In genomic region chr13:112820318-112820717, GRCh38 we compare ENCODE assay signal across 26 cellular contexts.
"Had no signal": no experiment of that assay in that cellular context is flagged by ENCODE, and none has a peak within 500 bp of the region (broad histone marks: within the 10 kb centered on the region; RNA-seq: fewer than 3 reads in every experiment).

No MANE protein-coding gene starts in this region.

- H3K4me1 Mint-ChIP-seq: activated CD4-positive, alpha-beta memory T cell treated with anti-CD3 and anti-CD28 coated beads, Interleukin-2, amount 10 ng/mL, durations not matched to agents 7 days and 5 days; activated CD4-positive, alpha-beta T cell treated with anti-CD3 and anti-CD28 coated beads, Interleukin-2, amount 10 ng/mL, durations not matched to agents 7 days and 5 days; mesothelial cell of epicardium had no signal

- H3K36me3 ChIP-seq: colonic mucosa, uterus had no signal

- H3K4me3 Mint-ChIP-seq: activated CD4-positive, alpha-beta memory T cell treated with anti-CD3 and anti-CD28 coated beads, Interleukin-2, amount 10 ng/mL, durations not matched to agents 7 days and 5 days; activated CD4-positive, alpha-beta T cell treated with anti-CD3 and anti-CD28 coated beads, Interleukin-2, amount 10 ng/mL, durations not matched to agents 7 days and 5 days; mesothelial cell of epicardium; naive thymus-derived CD4-positive, alpha-beta T cell; T-helper 17 cell had no signal

- H3K9me3 ChIP-seq: colonic mucosa, gastroesophageal sphincter, right lobe of liver, thoracic aorta, uterus had no signal

- ATAC-seq: activated naive CD4-positive, alpha-beta T cell treated with anti-CD3 and anti-CD28 coated beads, Interleukin-2, amount 50 U/mL, for 72 hours; gastroesophageal sphincter; naive thymus-derived CD4-positive, alpha-beta T cell; right lobe of liver; SK-N-SH treated with all-trans-retinoic acid at 6 μM for 48 hours; stimulated activated naive CD8-positive, alpha-beta T cell treated with anti-CD3 and anti-CD28 coated beads, Interleukin-15, Interleukin-2, amounts not matched to agents 100 U/mL and 50 U/mL, for 24 hours; T-helper 17 cell had no signal

- H3K9me3 Mint-ChIP-seq: activated CD4-positive, alpha-beta T cell treated with anti-CD3 and anti-CD28 coated beads, Interleukin-2, amount 10 ng/mL, durations not matched to agents 7 days and 5 days; activated naive CD4-positive, alpha-beta T cell treated with anti-CD3 and anti-CD28 coated beads, Interleukin-2, amount 50 U/mL, for 72 hours; naive thymus-derived CD4-positive, alpha-beta T cell had no signal

- H3K27ac ChIP-seq: colonic mucosa, gastroesophageal sphincter, right lobe of liver, skin epidermis, thoracic aorta, uterus had no signal

- H3K4me3 ChIP-seq: colonic mucosa, gastroesophageal sphincter, right lobe of liver, skin epidermis, thoracic aorta, uterus had no signal

- DNase-seq: activated CD4-positive, alpha-beta memory T cell treated with anti-CD3 and anti-CD28 coated beads, Interleukin-2, amount 10 ng/mL, durations not matched to agents 7 days and 5 days; activated CD4-positive, alpha-beta T cell treated with anti-CD3 and anti-CD28 coated beads for 1 hour; activated CD4-positive, alpha-beta T cell treated with anti-CD3 and anti-CD28 coated beads, Interleukin-2, amount 10 ng/mL, durations not matched to agents 7 days and 5 days; activated naive CD4-positive, alpha-beta T cell; activated T-cell treated with anti-CD3 and anti-CD28 coated beads, Interleukin-2, amount 50 U/mL, for 48 hours; cerebellar nuclear complex; colonic mucosa; effector memory CD4-positive, alpha-beta T cell; erythroblast; hippocampal formation; kidney glomerular epithelial cell; mammary epithelial cell; naive thymus-derived CD4-positive, alpha-beta T cell; right lobe of liver; stimulated activated CD4-positive, alpha-beta T cell treated with anti-CD3 and anti-CD28 coated beads, Interleukin-12 subunit alpha, Interleukin-12 subunit beta, amount 100 ng/mL, for 4 hours; stimulated activated CD4-positive, alpha-beta T cell treated with anti-CD3 and anti-CD28 coated beads, Interleukin-4, amount 100 ng/mL, for 1 hour; stimulated activated naive CD8-positive, alpha-beta T cell treated with anti-CD3 and anti-CD28 coated beads, Interleukin-15, Interleukin-2, amounts not matched to agents 100 U/mL and 50 U/mL, for 24 hours; T-helper 17 cell; T1000; uterus had no signal

- H3K27me3 Mint-ChIP-seq: activated CD4-positive, alpha-beta memory T cell treated with anti-CD3 and anti-CD28 coated beads, Interleukin-2, amount 10 ng/mL, durations not matched to agents 7 days and 5 days; activated CD4-positive, alpha-beta T cell treated with anti-CD3 and anti-CD28 coated beads, Interleukin-2, amount 10 ng/mL, durations not matched to agents 7 days and 5 days; naive thymus-derived CD4-positive, alpha-beta T cell; T-helper 17 cell had no signal

- H3K27ac Mint-ChIP-seq: activated CD4-positive, alpha-beta memory T cell treated with anti-CD3 and anti-CD28 coated beads, Interleukin-2, amount 10 ng/mL, durations not matched to agents 7 days and 5 days; activated CD4-positive, alpha-beta T cell treated with anti-CD3 and anti-CD28 coated beads, Interleukin-2, amount 10 ng/mL, durations not matched to agents 7 days and 5 days; activated naive CD4-positive, alpha-beta T cell treated with anti-CD3 and anti-CD28 coated beads, Interleukin-2, amount 50 U/mL, for 72 hours; mesothelial cell of epicardium; naive thymus-derived CD4-positive, alpha-beta T cell; T-helper 17 cell had no signal

- H3K4me1 ChIP-seq: colonic mucosa, gastroesophageal sphincter, right lobe of liver, uterus had no signal

- H3K27me3 ChIP-seq: colonic mucosa, gastroesophageal sphincter, right lobe of liver, uterus had no signal
